ENCODE assay signal across 17 cellular contexts in genomic region chr15:79944625-79945024, GRCh38. TPM values are rescaled to one million over a fixed set of nuclear protein-coding genes. Genes with fewer than 3 reads are reported as not detected.
"Had no signal": no experiment of that assay in that cellular context is flagged by ENCODE, and none has a peak within 500 bp of the region (broad histone marks: within the 10 kb centered on the region; RNA-seq: fewer than 3 reads in every experiment).

No MANE protein-coding gene starts in this region.

- H3K4me3 ChIP-seq: colonic mucosa, esophagus muscularis mucosa, gastrocnemius medialis, psoas muscle had no signal

- ATAC-seq: gastrocnemius medialis; left lobe of liver; naive thymus-derived CD4-positive, alpha-beta T cell; psoas muscle; sciatic nerve had no signal

- FAIRE-seq: endometrium, urothelium cell line had no signal

- H3K27ac ChIP-seq: colonic mucosa, esophagus muscularis mucosa, gastrocnemius medialis, psoas muscle had no signal

- H3K36me3 ChIP-seq: colonic mucosa, esophagus muscularis mucosa, gastrocnemius medialis had no signal

- H3K27me3 ChIP-seq: colonic mucosa, gastrocnemius medialis had no signal

- DNase-seq: colonic mucosa; effector CD8-positive, alpha-beta T cell; gastrocnemius medialis; islet precursor cell; mammary epithelial cell; naive thymus-derived CD4-positive, alpha-beta T cell; nephron progenitor cell; psoas muscle; retina; stimulated activated naive CD4-positive, alpha-beta T cell treated with Interleukin-2 at 50 U/mL for 16 hours; trophoblast cell had no signal

- H3K9me3 ChIP-seq: colonic mucosa, esophagus muscularis mucosa, gastrocnemius medialis, psoas muscle had no signal

- H3K4me1 ChIP-seq: colonic mucosa, esophagus muscularis mucosa, gastrocnemius medialis, psoas muscle had no signal

RNA-seq across cellular contexts. Expression of gene BCL2A1, which starts 26.4 kb away (rescaled TPM):
- total RNA-seq: fibroblast of villous mesenchyme had no signal
